11 cellular contexts compared by ENCODE assay signal in the genomic region with DNA sequence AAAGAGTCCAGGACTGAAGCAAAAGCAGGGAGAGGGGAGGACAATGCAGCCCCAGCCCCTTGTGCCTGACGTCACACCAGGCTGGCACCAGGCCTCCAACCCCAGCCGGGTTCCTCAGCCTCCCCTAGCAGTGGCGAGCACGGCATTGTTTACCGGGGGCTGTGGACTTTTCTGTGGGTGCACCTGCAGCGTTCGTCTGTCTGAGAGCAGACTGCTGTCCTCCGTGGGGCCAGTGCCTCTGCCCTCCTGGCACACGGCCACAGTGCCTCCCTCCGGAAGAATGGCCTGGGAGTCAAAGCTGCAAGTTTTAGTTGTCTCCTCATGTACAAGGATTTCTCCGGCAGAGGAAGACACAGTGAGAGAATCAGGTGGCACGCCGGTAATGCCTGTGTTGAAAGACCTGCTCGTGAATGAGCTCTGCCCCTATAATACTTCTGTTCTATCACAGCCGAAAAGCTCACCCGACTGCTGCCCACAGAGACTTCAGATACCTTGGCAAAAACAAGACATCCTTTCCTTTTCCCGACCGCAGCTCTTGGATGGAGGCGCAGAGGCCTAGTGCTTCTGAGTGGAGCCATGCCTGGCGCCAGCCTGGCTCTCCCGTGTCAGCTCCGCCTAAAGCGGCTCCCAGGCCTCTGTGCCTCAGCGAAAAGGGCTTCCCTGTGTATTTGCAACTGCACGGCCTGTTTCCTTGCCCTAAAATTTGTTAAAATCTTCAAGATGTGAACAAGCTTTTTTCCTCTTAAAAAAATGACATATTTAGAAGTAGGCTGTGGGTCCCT.
A peak's percentile ranks its signal among the peaks of the same experiment; 100 is the strongest.
DNase-seq lines count a peak whose midpoint lies in the region; ATAC-seq and TF ChIP-seq lines count a peak whose summit lies in the region.
"Had no signal": no experiment of that assay in that cellular context is flagged by ENCODE, and none has a peak within 500 bp of the region (broad histone marks: within the 10 kb centered on the region; RNA-seq: fewer than 3 reads in every experiment).

No MANE protein-coding gene starts in this region.

- no peak overlapping the region for H3K9ac ChIP-seq in parathyroid adenoma

- H3K4me1 ChIP-seq in left ventricle myocardium inferior: peaks cover 53% of the 10 kb centered on the region
- peaks cover 12% of the 10 kb centered on the region for H3K4me1 ChIP-seq in parathyroid adenoma

- H3K27ac Mint-ChIP-seq in effector memory CD8-positive, alpha-beta T cell: no peak overlapping the region

- no peaks in the 10 kb centered on the region for H3K9me3 Mint-ChIP-seq in effector memory CD8-positive, alpha-beta T cell
- H3K9me3 Mint-ChIP-seq: activated naive CD4-positive, alpha-beta T cell treated with anti-CD3 and anti-CD28 coated beads, Interleukin-2, amount 50 U/mL, for 72 hours; naive B cell had no signal

- H3K9me3 ChIP-seq in left ventricle myocardium inferior (replicated peaks): no peaks in the 10 kb centered on the region
- H3K9me3 ChIP-seq in parathyroid adenoma (ENCODE audit: control insufficient read depth, low read length): no peaks in the 10 kb centered on the region

- H3K27me3 Mint-ChIP-seq in effector memory CD8-positive, alpha-beta T cell: no peaks in the 10 kb centered on the region
- H3K27me3 Mint-ChIP-seq: naive B cell had no signal

- no peak overlapping the region for H3K4me2 ChIP-seq in parathyroid adenoma (ENCODE audit: low read length)

- peaks cover 53% of the 10 kb centered on the region for H3K79me2 ChIP-seq in parathyroid adenoma

- H3K4me3 ChIP-seq in left ventricle myocardium inferior (no peak overlapping the region), parathyroid adenoma (ENCODE audit: low read depth, low read length) (no peak overlapping the region)

- DNase-seq in left ventricle myocardium inferior (no peak), cardiac septum (ENCODE audit: low spot score) (no peak), fibroblast of gingiva (ENCODE audit: low read depth) (peak; percentile 30), posterior cingulate gyrus (no peak)
- no peak for DNase-seq in effector memory CD8-positive, alpha-beta T cell
- DNase-seq: cortex of kidney, naive B cell had no signal

- ATAC-seq in HG03521 (IDR thresholded peaks at IDR 0.05; ENCODE audit: unreplicated experiment) (no peak), HG03135 (IDR thresholded peaks at IDR 0.05; ENCODE audit: unreplicated experiment) (no peak)
- ATAC-seq in effector memory CD8-positive, alpha-beta T cell (replicated peaks): no peak
- ATAC-seq: activated naive CD4-positive, alpha-beta T cell treated with anti-CD3 and anti-CD28 coated beads, Interleukin-2, amount 50 U/mL, for 72 hours had no signal

- peaks cover 3% of the 10 kb centered on the region for H3K36me3 Mint-ChIP-seq in effector memory CD8-positive, alpha-beta T cell (ENCODE audit: insufficient read depth)
- H3K36me3 Mint-ChIP-seq: naive B cell had no signal

- H3K27me3 ChIP-seq in left ventricle myocardium inferior (ENCODE audit: low read depth) (no peaks in the 10 kb centered on the region), parathyroid adenoma (ENCODE audit: control insufficient read depth, insufficient read depth, low read length) (no peaks in the 10 kb centered on the region)

- H2AFZ ChIP-seq in parathyroid adenoma: no peak overlapping the region

- H3K27ac ChIP-seq in left ventricle myocardium inferior (replicated peaks) (peak overlapping the region; percentile 57), parathyroid adenoma (peak overlapping the region; percentile 72)

- H3K36me3 ChIP-seq in left ventricle myocardium inferior (no peaks in the 10 kb centered on the region), parathyroid adenoma (ENCODE audit: control insufficient read depth, insufficient read depth, low read length) (no peaks in the 10 kb centered on the region)

- H3K4me3 Mint-ChIP-seq in effector memory CD8-positive, alpha-beta T cell: no peak overlapping the region

- H3K4me1 Mint-ChIP-seq in effector memory CD8-positive, alpha-beta T cell (ENCODE audit: low read depth in 2 of 2): peaks cover 25 to 34% of the 10 kb centered on the region in 2 donors

- TF ChIP-seq CTCF in left ventricle myocardium inferior (IDR thresholded peaks at IDR 0.05; ENCODE audit: borderline replicate concordance): no peak
- no peak for TF ChIP-seq CTCF in parathyroid adenoma (IDR thresholded peaks at IDR 0.05)

- intact Hi-C loops in left ventricle myocardium inferior (cut with micrococcal nuclease): no loop called here
- intact Hi-C loops in cardiac septum (cut with DNase I): loop anchor here (5.0 kb wide), 1 partner anchor 69 kb away; the partner anchor contains the start of gene AGPAT3
- intact Hi-C loops in posterior cingulate gyrus (cut with DNase I): no loop called here
